29 cellular contexts compared by ENCODE assay signal in the genomic region with DNA sequence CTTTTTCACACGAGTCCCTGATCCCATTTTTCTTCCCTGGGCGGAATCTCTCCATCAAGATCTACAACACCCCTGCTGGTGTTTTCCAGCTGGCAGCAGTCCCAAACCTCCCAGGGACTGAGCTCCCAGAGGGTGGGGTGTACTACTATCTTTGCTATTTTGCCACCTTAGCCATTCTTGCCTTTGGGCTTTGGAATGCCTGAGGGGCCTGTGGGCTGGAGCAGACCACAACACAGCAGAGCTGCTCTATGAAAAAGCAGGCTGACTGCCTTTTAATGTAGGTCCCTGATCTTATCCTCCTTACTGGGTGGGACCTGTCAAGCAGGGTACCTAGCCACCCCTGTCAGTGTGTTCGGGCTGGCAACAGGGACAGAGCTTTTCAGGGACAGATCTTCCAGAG.
A peak's percentile ranks its signal among the peaks of the same experiment; 100 is the strongest.
DNase-seq lines count a peak whose midpoint lies in the region; ATAC-seq and TF ChIP-seq lines count a peak whose summit lies in the region.
"Had no signal": no experiment of that assay in that cellular context is flagged by ENCODE, and none has a peak within 500 bp of the region (broad histone marks: within the 10 kb centered on the region; RNA-seq: fewer than 3 reads in every experiment).

No MANE protein-coding gene starts in this region.

- H3K27me3 ChIP-seq in MM.1S (replicated peaks; ENCODE audit: insufficient read depth, low read length): no peaks in the 10 kb centered on the region
- H3K27me3 ChIP-seq: dorsolateral prefrontal cortex, ovary, right atrium auricular region, thyroid gland had no signal

- H2AFZ ChIP-seq in MM.1S (ENCODE audit: low read length): no peak overlapping the region

- no peaks in the 10 kb centered on the region for H3K9me2 ChIP-seq in MM.1S (replicated peaks; ENCODE audit: insufficient read depth, low read length)
- H3K9me2 ChIP-seq: SK-N-SH had no signal

- H3K4me2 ChIP-seq in MM.1S (ENCODE audit: low read depth, low read length): no peak overlapping the region
- H3K4me2 ChIP-seq: SK-N-SH had no signal

- no peak for ATAC-seq in Right ventricle myocardium superior (ENCODE audit: poor library complexity)
- no peak for ATAC-seq in HG02798 (IDR thresholded peaks at IDR 0.05; ENCODE audit: poor library complexity, unreplicated experiment)
- ATAC-seq: activated CD8-positive, alpha-beta memory T cell treated with anti-CD3 and anti-CD28 coated beads, Interleukin-2, amount 10 ng/mL, durations not matched to agents 7 days and 5 days; activated naive CD8-positive, alpha-beta T cell treated with anti-CD3 and anti-CD28 coated beads, Interleukin-2, amount 50 U/mL, for 24 hours; activated T-cell treated with anti-CD3 and anti-CD28 coated beads, Interleukin-2, amount 50 U/mL, for 4 hours; CD8-positive, alpha-beta T cell; HepG2; left colon; stimulated activated naive CD8-positive, alpha-beta T cell treated with anti-CD3 and anti-CD28 coated beads, Interleukin-15, amount 100 ng/mL, for 72 hours had no signal

- intact Hi-C loops in posterior vena cava (cut with DNase I): no loop called here
- intact Hi-C loops in Right ventricle myocardium superior (cut with DNase I): no loop called here

- no peaks in the 10 kb centered on the region for H4K20me1 ChIP-seq in MM.1S (ENCODE audit: insufficient read depth, low read length)

- H3K36me3 ChIP-seq in SK-N-MC (ENCODE audit: insufficient read depth, low read length) (no peaks in the 10 kb centered on the region), MM.1S (replicated peaks; ENCODE audit: insufficient read depth, low read length) (no peaks in the 10 kb centered on the region)
- H3K36me3 ChIP-seq: ovary, right atrium auricular region, thyroid gland had no signal

- H3K4me3 ChIP-seq in SK-N-MC (no peak overlapping the region), MM.1S (ENCODE audit: low read length) (no peak overlapping the region)
- H3K4me3 ChIP-seq: dorsolateral prefrontal cortex, ovary, right atrium auricular region, thyroid gland had no signal

- TF ChIP-seq CTCF in MM.1S (IDR thresholded peaks at IDR 0.05; ENCODE audit: low read length): no peak

- H3K9ac ChIP-seq in SK-N-MC (ENCODE audit: insufficient read length) (no peak overlapping the region), MM.1S (ENCODE audit: low read length) (no peak overlapping the region)
- H3K9ac ChIP-seq: SK-N-SH had no signal

- DNase-seq in EL (peak; percentile 19), SK-N-MC (ENCODE audit: low read depth, low spot score) (peak; percentile 6), erythroblast (lab: John Stamatoyannopoulos, UW) (peak; percentile 31 to 46), posterior vena cava (ENCODE audit: low spot score) (peak; percentile 46), Right ventricle myocardium superior (no peak), DMS79 (lab: John Stamatoyannopoulos, UW) (no peak), MM.1S (no peak)
- DNase-seq: activated CD4-positive, CD25-positive, alpha-beta regulatory T cell; activated CD8-positive, alpha-beta memory T cell treated with anti-CD3 and anti-CD28 coated beads, Interleukin-2, amount 10 ng/mL, durations not matched to agents 7 days and 5 days; activated naive CD8-positive, alpha-beta T cell treated with anti-CD3 and anti-CD28 coated beads, Interleukin-2, amount 50 U/mL, for 24 hours; activated T-cell treated with anti-CD3 and anti-CD28 coated beads, Interleukin-2, amount 50 U/mL, for 4 hours; CD8-positive, alpha-beta T cell; dorsolateral prefrontal cortex; GDM1; hypothalamus; immature natural killer cell; Kasumi-1; left colon; NCI-H446 treated with DMSO at 0.1 percent for 48 hours; SK-N-SH; stimulated activated CD4-positive, alpha-beta T cell treated with anti-CD3 and anti-CD28 coated beads, Interleukin-2, amount 100 ng/mL, for 24 hours; stimulated activated CD8-positive, alpha-beta memory T cell treated with anti-CD3 and anti-CD28 coated beads, Interleukin-4, amount 100 ng/mL, for 48 hours; stimulated activated naive CD8-positive, alpha-beta T cell treated with anti-CD3 and anti-CD28 coated beads, Interleukin-15, amount 100 ng/mL, for 72 hours; thyroid gland had no signal

- H3K9me3 ChIP-seq in SK-N-MC (ENCODE audit: low read depth, low read length) (no peaks in the 10 kb centered on the region), MM.1S (replicated peaks; ENCODE audit: insufficient read depth, low read length) (no peaks in the 10 kb centered on the region)
- H3K9me3 ChIP-seq: ovary, right atrium auricular region, SK-N-SH, thyroid gland had no signal

- H3K27ac ChIP-seq in SK-N-MC (no peak overlapping the region), MM.1S (ENCODE audit: low read length) (no peak overlapping the region)
- H3K27ac ChIP-seq: dorsolateral prefrontal cortex, ovary, right atrium auricular region, RWPE1, thyroid gland had no signal

- no peaks in the 10 kb centered on the region for H3F3A ChIP-seq in MM.1S (ENCODE audit: insufficient read depth, low read length)

- H3K79me2 ChIP-seq in MM.1S (ENCODE audit: low read length): no peaks in the 10 kb centered on the region

- no peaks in the 10 kb centered on the region for H3K4me1 ChIP-seq in MM.1S (ENCODE audit: low read length)
- H3K4me1 ChIP-seq: right atrium auricular region, thyroid gland had no signal

- TF ChIP-seq POLR2A in erythroblast (IDR thresholded peaks at IDR 0.05; ENCODE audit: low read length): no peak

Comparison
In these comparisons a context has a peak if more than half of its experiments do, and no peak if none do; other contexts are left out.
1. DNase-seq: peak in EL (single experiment), SK-N-MC (single experiment), erythroblast (2 of 2) and posterior vena cava (single experiment); none in Right ventricle myocardium superior (single experiment), DMS79 (single experiment) and MM.1S (single experiment).